In the genomic region with DNA sequence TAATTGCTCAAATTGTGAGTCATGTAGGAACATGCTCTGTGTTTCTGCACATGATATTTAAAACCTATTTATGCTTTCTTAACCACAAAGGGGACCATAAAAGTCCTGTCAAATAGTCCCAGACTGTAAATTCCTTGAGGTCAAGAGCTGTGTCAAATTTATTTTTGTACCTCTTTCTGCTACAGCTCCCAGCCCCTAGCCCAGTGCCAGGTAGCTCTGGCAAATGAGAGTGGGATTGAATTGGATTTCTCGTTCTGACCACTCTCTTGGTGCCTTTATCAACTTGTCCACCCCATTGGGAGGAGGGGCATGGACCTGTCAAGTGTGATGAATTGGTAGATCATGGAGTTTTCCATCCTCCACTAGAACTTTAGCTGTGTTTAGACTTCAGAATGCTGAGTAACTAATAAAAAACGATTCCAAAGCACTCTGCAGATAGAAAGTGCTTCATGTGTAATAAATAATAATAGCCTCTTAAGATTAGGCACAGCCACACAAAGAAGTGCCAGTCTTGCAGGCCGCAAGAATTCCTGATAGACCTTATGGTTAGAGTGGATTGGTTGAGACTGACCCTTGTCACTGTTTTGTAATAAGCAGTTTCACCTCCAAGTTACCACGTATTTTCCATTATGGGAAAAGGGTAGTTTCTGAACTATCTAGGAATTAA, we compare ENCODE assay signal across 1 cellular context.
A peak's percentile ranks its signal among the peaks of the same experiment; 100 is the strongest.
TF ChIP-seq lines count a peak whose summit lies in the region.

No MANE protein-coding gene starts in this region.

TF ChIP-seq in HEK293, 187 proteins besides CTCF, POLR2A, EP300 and RAD21 (continues in another document):
- peak; percentile 61 for TF ChIP-seq PRDM10 (tag by site-specific recombination; IDR thresholded peaks at IDR 0.05)
- TF ChIP-seq KLF10 (tag by site-specific recombination; IDR thresholded peaks at IDR 0.05): peak; percentile 44; the same call in 1 of the 2 replicates
- TF ChIP-seq INSM2 (tag by site-specific recombination; IDR thresholded peaks at IDR 0.05): 0 out of 2 replicates have a peak, but pooled peaks have one; percentile 23
- TF ChIP-seq, protein P1, sequence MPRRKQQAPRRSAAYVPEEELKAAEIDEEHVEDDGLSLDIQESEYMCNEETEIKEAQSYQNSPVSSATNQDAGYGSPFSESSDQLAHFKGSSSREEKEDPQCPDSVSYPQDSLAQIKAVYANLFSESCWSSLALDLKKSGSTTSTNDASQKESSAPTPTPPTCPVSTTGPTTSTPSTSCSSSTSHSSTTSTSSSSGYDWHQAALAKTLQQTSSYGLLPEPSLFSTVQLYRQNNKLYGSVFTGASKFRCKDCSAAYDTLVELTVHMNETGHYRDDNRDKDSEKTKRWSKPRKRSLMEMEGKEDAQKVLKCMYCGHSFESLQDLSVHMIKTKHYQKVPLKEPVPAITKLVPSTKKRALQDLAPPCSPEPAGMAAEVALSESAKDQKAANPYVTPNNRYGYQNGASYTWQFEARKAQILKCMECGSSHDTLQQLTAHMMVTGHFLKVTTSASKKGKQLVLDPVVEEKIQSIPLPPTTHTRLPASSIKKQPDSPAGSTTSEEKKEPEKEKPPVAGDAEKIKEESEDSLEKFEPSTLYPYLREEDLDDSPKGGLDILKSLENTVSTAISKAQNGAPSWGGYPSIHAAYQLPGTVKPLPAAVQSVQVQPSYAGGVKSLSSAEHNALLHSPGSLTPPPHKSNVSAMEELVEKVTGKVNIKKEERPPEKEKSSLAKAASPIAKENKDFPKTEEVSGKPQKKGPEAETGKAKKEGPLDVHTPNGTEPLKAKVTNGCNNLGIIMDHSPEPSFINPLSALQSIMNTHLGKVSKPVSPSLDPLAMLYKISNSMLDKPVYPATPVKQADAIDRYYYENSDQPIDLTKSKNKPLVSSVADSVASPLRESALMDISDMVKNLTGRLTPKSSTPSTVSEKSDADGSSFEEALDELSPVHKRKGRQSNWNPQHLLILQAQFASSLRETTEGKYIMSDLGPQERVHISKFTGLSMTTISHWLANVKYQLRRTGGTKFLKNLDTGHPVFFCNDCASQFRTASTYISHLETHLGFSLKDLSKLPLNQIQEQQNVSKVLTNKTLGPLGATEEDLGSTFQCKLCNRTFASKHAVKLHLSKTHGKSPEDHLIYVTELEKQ (tag by site-specific recombination; IDR thresholded peaks at IDR 0.05; ENCODE audit: borderline replicate concordance): no peak
- peak; percentile 87 for TF ChIP-seq HIC1 (tag by site-specific recombination; IDR thresholded peaks at IDR 0.05)
- TF ChIP-seq ZNF354C (tag by site-specific recombination; IDR thresholded peaks at IDR 0.05; ENCODE audit: borderline replicate concordance, low read depth): no peak
- no peak for TF ChIP-seq ZNF544 (tag by site-specific recombination; IDR thresholded peaks at IDR 0.05)
- peak; percentile 75; the same call in 1 of the 2 replicates for TF ChIP-seq ZXDB (tag by site-specific recombination; IDR thresholded peaks at IDR 0.05)
- no peak for TF ChIP-seq ZNF211 (tag by site-specific recombination; IDR thresholded peaks at IDR 0.05; ENCODE audit: low read depth)
- peak; percentile 75; the same call in 1 of the 2 replicates for TF ChIP-seq SP7 (tag by site-specific recombination; IDR thresholded peaks at IDR 0.05)
- TF ChIP-seq PRDM4 (tag by site-specific recombination; IDR thresholded peaks at IDR 0.05): peak; percentile 81
- no peak for TF ChIP-seq ZNF621 (tag by site-specific recombination; IDR thresholded peaks at IDR 0.05)
- peak; percentile 66; the same call in 1 of the 2 replicates for TF ChIP-seq OSR2 (tag by site-specific recombination; IDR thresholded peaks at IDR 0.05)
- TF ChIP-seq AEBP2 (tag by site-specific recombination; IDR thresholded peaks at IDR 0.05; ENCODE audit: borderline replicate concordance): no peak
- peak; percentile 38; the same call in 1 of the 2 replicates for TF ChIP-seq ZNF629 (tag by site-specific recombination; IDR thresholded peaks at IDR 0.05)
- TF ChIP-seq, protein P2, sequence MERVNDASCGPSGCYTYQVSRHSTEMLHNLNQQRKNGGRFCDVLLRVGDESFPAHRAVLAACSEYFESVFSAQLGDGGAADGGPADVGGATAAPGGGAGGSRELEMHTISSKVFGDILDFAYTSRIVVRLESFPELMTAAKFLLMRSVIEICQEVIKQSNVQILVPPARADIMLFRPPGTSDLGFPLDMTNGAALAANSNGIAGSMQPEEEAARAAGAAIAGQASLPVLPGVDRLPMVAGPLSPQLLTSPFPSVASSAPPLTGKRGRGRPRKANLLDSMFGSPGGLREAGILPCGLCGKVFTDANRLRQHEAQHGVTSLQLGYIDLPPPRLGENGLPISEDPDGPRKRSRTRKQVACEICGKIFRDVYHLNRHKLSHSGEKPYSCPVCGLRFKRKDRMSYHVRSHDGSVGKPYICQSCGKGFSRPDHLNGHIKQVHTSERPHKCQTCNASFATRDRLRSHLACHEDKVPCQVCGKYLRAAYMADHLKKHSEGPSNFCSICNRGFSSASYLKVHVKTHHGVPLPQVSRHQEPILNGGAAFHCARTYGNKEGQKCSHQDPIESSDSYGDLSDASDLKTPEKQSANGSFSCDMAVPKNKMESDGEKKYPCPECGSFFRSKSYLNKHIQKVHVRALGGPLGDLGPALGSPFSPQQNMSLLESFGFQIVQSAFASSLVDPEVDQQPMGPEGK (tag by site-specific recombination; IDR thresholded peaks at IDR 0.05): peak; percentile 26; the same call in 1 of the 2 replicates
- no peak for TF ChIP-seq ZNF391 (tag by site-specific recombination; IDR thresholded peaks at IDR 0.05; ENCODE audit: borderline replicate concordance, low read depth)
- TF ChIP-seq ZNF416 (tag by site-specific recombination; IDR thresholded peaks at IDR 0.05): no peak
- no peak for TF ChIP-seq ZFP69B (tag by site-specific recombination; IDR thresholded peaks at IDR 0.05)
- peak; percentile 81 for TF ChIP-seq ZEB2 (tag by site-specific recombination; IDR thresholded peaks at IDR 0.05)
- TF ChIP-seq ZNF366 (tag by site-specific recombination; conservative IDR thresholded peaks at IDR 0.05): peak; percentile 63; the same call in 1 of the 2 replicates
- 0 out of 2 replicates have a peak, but pooled peaks have one; percentile 35 for TF ChIP-seq ZNF2 (tag by site-specific recombination; IDR thresholded peaks at IDR 0.05)
- TF ChIP-seq ZBTB17 (tag by site-specific recombination; IDR thresholded peaks at IDR 0.05): peak; percentile 50
- TF ChIP-seq ZSCAN30 (tag by site-specific recombination; IDR thresholded peaks at IDR 0.05): 0 out of 2 replicates have a peak, but pooled peaks have one; percentile 32
- TF ChIP-seq, protein P3, sequence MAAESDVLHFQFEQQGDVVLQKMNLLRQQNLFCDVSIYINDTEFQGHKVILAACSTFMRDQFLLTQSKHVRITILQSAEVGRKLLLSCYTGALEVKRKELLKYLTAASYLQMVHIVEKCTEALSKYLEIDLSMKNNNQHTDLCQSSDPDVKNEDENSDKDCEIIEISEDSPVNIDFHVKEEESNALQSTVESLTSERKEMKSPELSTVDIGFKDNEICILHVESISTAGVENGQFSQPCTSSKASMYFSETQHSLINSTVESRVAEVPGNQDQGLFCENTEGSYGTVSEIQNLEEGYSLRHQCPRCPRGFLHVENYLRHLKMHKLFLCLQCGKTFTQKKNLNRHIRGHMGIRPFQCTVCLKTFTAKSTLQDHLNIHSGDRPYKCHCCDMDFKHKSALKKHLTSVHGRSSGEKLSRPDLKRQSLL (tag by site-specific recombination; IDR thresholded peaks at IDR 0.05): no peak
- peak; percentile 39; the same call in 1 of the 2 replicates for TF ChIP-seq ZNF501 (tag by site-specific recombination; IDR thresholded peaks at IDR 0.05)
- peak; percentile 86 for TF ChIP-seq PRDM6 (tag by site-specific recombination; IDR thresholded peaks at IDR 0.05)
- peak; percentile 60 for TF ChIP-seq SP2 (tag by site-specific recombination; IDR thresholded peaks at IDR 0.05)
- no peak for TF ChIP-seq KLF16 (tag by site-specific recombination; IDR thresholded peaks at IDR 0.05)
- TF ChIP-seq ZNF843 (tag by site-specific recombination; IDR thresholded peaks at IDR 0.05): peak; percentile 71
- TF ChIP-seq ZNF596 (tag by site-specific recombination; IDR thresholded peaks at IDR 0.05): peak; percentile 9; the same call in 1 of the 2 replicates
- peak; percentile 91 for TF ChIP-seq FEZF1 (tag by site-specific recombination; IDR thresholded peaks at IDR 0.05)
